ENCODE assay signal across 16 cellular contexts in genomic region chr12:120130011-120130410, GRCh38. TPM values are rescaled to one million over a fixed set of nuclear protein-coding genes. Genes with fewer than 3 reads are reported as not detected.
DNase-seq lines count a peak whose midpoint lies in the region; ATAC-seq and TF ChIP-seq lines count a peak whose summit lies in the region.
"Had no signal": no experiment of that assay in that cellular context is flagged by ENCODE, and none has a peak within 500 bp of the region (broad histone marks: within the 10 kb centered on the region; RNA-seq: fewer than 3 reads in every experiment).

No MANE protein-coding gene starts in this region.

- H3K27ac Mint-ChIP-seq in WTC11: peak overlapping the region; percentile 49; the same call in 1 of the 2 replicates
- H3K27ac Mint-ChIP-seq in stimulated activated memory B cell treated with anti-CD40 and anti-IgM and Interleukin-4, amounts not matched to agents 10 μg/mL and 1 μg/mL and 100 μg/mL, for 72 hours: peak overlapping the region; percentile 67

- peaks cover 0 to 36% (median 15%) of the 10 kb centered on the region in 12 donors for H3K4me1 ChIP-seq in heart left ventricle
- peaks cover 3% of the 10 kb centered on the region for H3K4me1 ChIP-seq in right cardiac atrium (ENCODE audit: control insufficient read depth, insufficient read depth, low read length)
- peaks cover 56% of the 10 kb centered on the region for H3K4me1 ChIP-seq in left ventricle myocardium inferior
- H3K4me1 ChIP-seq: BE2C had no signal

- H3K27me3 ChIP-seq in heart left ventricle (no peaks in the 10 kb centered on the region), right cardiac atrium (ENCODE audit: control insufficient read depth, insufficient read depth) (no peaks in the 10 kb centered on the region), left ventricle myocardium inferior (ENCODE audit: low read depth) (no peaks in the 10 kb centered on the region)
- H3K27me3 ChIP-seq: BE2C had no signal

- no peaks in the 10 kb centered on the region for H3K9me3 ChIP-seq in heart left ventricle
- no peaks in the 10 kb centered on the region for H3K9me3 ChIP-seq in right cardiac atrium (ENCODE audit: control insufficient read depth, low read length)
- H3K9me3 ChIP-seq in left ventricle myocardium inferior (replicated peaks): no peaks in the 10 kb centered on the region
- H3K9me3 ChIP-seq: BE2C had no signal

- H3K27ac ChIP-seq in heart left ventricle (peak overlapping the region in 1 of 12 donors; percentile 5), right cardiac atrium (ENCODE audit: low read length) (no peak overlapping the region), left ventricle myocardium inferior (replicated peaks) (peak overlapping the region; percentile 44)
- H3K27ac ChIP-seq: C4-2B had no signal

- no peaks in the 10 kb centered on the region for H3K27me3 Mint-ChIP-seq in WTC11 (ENCODE audit: low read depth)
- no peaks in the 10 kb centered on the region for H3K27me3 Mint-ChIP-seq in stimulated activated memory B cell treated with anti-CD40 and anti-IgM and Interleukin-4, amounts not matched to agents 10 μg/mL and 1 μg/mL and 100 μg/mL, for 72 hours
- H3K27me3 Mint-ChIP-seq: CD4-positive, alpha-beta memory T cell had no signal

- peak in 1 of 5 donors; percentile 55 for DNase-seq in heart left ventricle
- no peak for DNase-seq in right cardiac atrium
- no peak for DNase-seq in WTC11 (ENCODE audit: low spot score)
- DNase-seq in left ventricle myocardium inferior: peak; percentile 30
- no peak for DNase-seq in DMS 273 (lab: John Stamatoyannopoulos, UW; ENCODE audit: unreplicated experiment)
- no peak for DNase-seq in effector CD8-positive, alpha-beta T cell (lab: John Stamatoyannopoulos, UW)
- DNase-seq in activated CD4-positive, alpha-beta T cell treated with anti-CD3 and anti-CD28 coated beads for 1 hour: no peak
- DNase-seq: BE2C; CD4-positive, alpha-beta memory T cell; DMS153; DMS79 treated with DMSO at 0.1 percent for 48 hours; GDM1; HCEC 1CT had no signal

- H3K4me3 Mint-ChIP-seq in WTC11: no peak overlapping the region
- H3K4me3 Mint-ChIP-seq in stimulated activated memory B cell treated with anti-CD40 and anti-IgM and Interleukin-4, amounts not matched to agents 10 μg/mL and 1 μg/mL and 100 μg/mL, for 72 hours: no peak overlapping the region
- H3K4me3 Mint-ChIP-seq: CD4-positive, alpha-beta memory T cell had no signal

- TF ChIP-seq POLR2A in heart left ventricle (IDR thresholded peaks at IDR 0.05): no peak

- H3K36me3 Mint-ChIP-seq in WTC11: peaks cover 77% of the 10 kb centered on the region
- H3K36me3 Mint-ChIP-seq in stimulated activated memory B cell treated with anti-CD40 and anti-IgM and Interleukin-4, amounts not matched to agents 10 μg/mL and 1 μg/mL and 100 μg/mL, for 72 hours: peaks cover 73% of the 10 kb centered on the region

- H3K4me1 Mint-ChIP-seq in WTC11: peaks cover 15% of the 10 kb centered on the region
- H3K4me1 Mint-ChIP-seq in stimulated activated memory B cell treated with anti-CD40 and anti-IgM and Interleukin-4, amounts not matched to agents 10 μg/mL and 1 μg/mL and 100 μg/mL, for 72 hours: peaks cover 62% of the 10 kb centered on the region

- no peaks in the 10 kb centered on the region for H3K9me3 Mint-ChIP-seq in WTC11
- H3K9me3 Mint-ChIP-seq in stimulated activated memory B cell treated with anti-CD40 and anti-IgM and Interleukin-4, amounts not matched to agents 10 μg/mL and 1 μg/mL and 100 μg/mL, for 72 hours: no peaks in the 10 kb centered on the region
- H3K9me3 Mint-ChIP-seq: CD4-positive, alpha-beta memory T cell had no signal

- TF ChIP-seq CTCF in heart left ventricle (IDR thresholded peaks at IDR 0.05) (no peak), WTC11 (IDR thresholded peaks at IDR 0.05) (no peak), left ventricle myocardium inferior (IDR thresholded peaks at IDR 0.05; ENCODE audit: borderline replicate concordance) (no peak)

- WGBS in heart left ventricle, 4 donors: 59 to 89% (median 76%) methylated on average over 4 to 6 of the region's 6 CpGs
- 89% methylated on average over 6 of the region's 6 CpGs for WGBS in right cardiac atrium

- ATAC-seq in heart left ventricle (peak; percentile 53 to 78 (median 56)), right cardiac atrium (no peak), WTC11 (no peak)
- no peak for ATAC-seq in stimulated activated memory B cell treated with anti-CD40 and anti-IgM and Interleukin-4, amounts not matched to agents 10 μg/mL and 1 μg/mL and 100 μg/mL, for 72 hours
- ATAC-seq: HepG2 had no signal

- H3K4me3 ChIP-seq in heart left ventricle (no peak overlapping the region), right cardiac atrium (ENCODE audit: low read length) (no peak overlapping the region), left ventricle myocardium inferior (no peak overlapping the region)

- H3K36me3 ChIP-seq in heart left ventricle (peaks cover 5 to 96% (median 86%) of the 10 kb centered on the region in 9 donors), left ventricle myocardium inferior (peaks cover 94% of the 10 kb centered on the region)

- POLR2A ChIA-PET in WTC11 (lab: Charles Lee): no interaction called here

- intact Hi-C loops in heart left ventricle (cut with DNase I) (no loop called here), right cardiac atrium (cut with DNase I) (no loop called here), left ventricle myocardium inferior (cut with micrococcal nuclease) (no loop called here)

- CTCF ChIA-PET in WTC11 (lab: Charles Lee): no interaction called here

TF ChIP-seq in WTC11, 78 proteins besides CTCF, POLR2A, EP300 and RAD21:
- TF ChIP-seq TCF7 (CRISPR knock-in tag; IDR thresholded peaks at IDR 0.05; ENCODE audit: low read depth) (no peak), ZNF512 (CRISPR knock-in tag; IDR thresholded peaks at IDR 0.05; ENCODE audit: borderline replicate concordance) (no peak), SMAD4 (CRISPR knock-in tag; IDR thresholded peaks at IDR 0.05) (no peak), ZNF263 (CRISPR knock-in tag; IDR thresholded peaks at IDR 0.05; ENCODE audit: low read depth) (no peak), ERG (CRISPR knock-in tag; IDR thresholded peaks at IDR 0.05) (no peak), NR2C2 (CRISPR knock-in tag; IDR thresholded peaks at IDR 0.05) (no peak), RELA (CRISPR knock-in tag; IDR thresholded peaks at IDR 0.05; ENCODE audit: borderline replicate concordance) (no peak), USF2 (CRISPR knock-in tag; IDR thresholded peaks at IDR 0.05) (no peak), PREB (CRISPR knock-in tag; IDR thresholded peaks at IDR 0.05; ENCODE audit: borderline replicate concordance) (no peak), ZBTB21 (CRISPR knock-in tag; IDR thresholded peaks at IDR 0.05; ENCODE audit: borderline replicate concordance) (no peak)

RNA-seq across cellular contexts. Expression of gene RAB35, which starts 13.5 kb away (rescaled TPM):
- 10 to 100 TPM; 16.4 to 46.2 (median 26.4) TPM for total RNA-seq in heart left ventricle
- polyA plus RNA-seq in heart left ventricle: 10 to 100 TPM; 15.4 to 44.6 TPM
- 10 to 100 TPM; 21.3 to 32.0 (median 25.2) TPM for total RNA-seq in right cardiac atrium
- polyA plus RNA-seq in right cardiac atrium: 20.1 TPM
- total RNA-seq in WTC11 (2021): 44.2 to 47.6 TPM (median 44.5 TPM) in 3 replicates
- total RNA-seq in left ventricle myocardium inferior: 21.9 TPM

Comparison
In these comparisons a context has a peak if more than half of its experiments do, and no peak if none do; other contexts are left out.
1. ATAC-seq: peak in heart left ventricle (4 of 4); none in right cardiac atrium (0 of 2), WTC11 (single experiment) and stimulated activated memory B cell treated with anti-CD40 and anti-IgM and Interleukin-4, amounts not matched to agents 10 μg/mL and 1 μg/mL and 100 μg/mL, for 72 hours (single experiment).